In genomic region chr1:27829339-27829960, GRCh38 we compare ENCODE assay signal across 8 cellular contexts. TPM values are rescaled to one million over a fixed set of nuclear protein-coding genes. Genes with fewer than 3 reads are reported as not detected.
DNase-seq lines count a peak whose midpoint lies in the region; ATAC-seq, FAIRE-seq and TF ChIP-seq lines count a peak whose summit lies in the region.
"Not testable (repeated sequence)": the region's sequence is repeated elsewhere in the genome, so short reads cannot be mapped to it uniquely, and the experiment has no call there.

No MANE protein-coding gene starts in this region.

- H3K27ac Mint-ChIP-seq in CD8-positive, alpha-beta memory T cell = peak overlapping the region in 6 of 8 donors; percentile 54 to 99 (median 84)
- H3K27ac Mint-ChIP-seq in T-cell (peak overlapping the region in 1 of 2 donors; percentile 64), osteocyte (ENCODE audit: unreplicated experiment) (peak overlapping the region; percentile 98)
- peak overlapping the region; percentile 98 for H3K27ac Mint-ChIP-seq in activated T-helper 17 cell treated with anti-CD3 and anti-CD28 coated beads, Interleukin-2, amount 50 U/mL, for 72 hours
- not testable (repeated sequence) for H3K27ac Mint-ChIP-seq in dendritic cell treated with granulocyte-macrophage colony-stimulating factor and Interleukin-4, amounts not matched to agents 40 ng/mL and 50 ng/mL, for 4 days

- not testable (repeated sequence) for H3K9me3 ChIP-seq in CD8-positive, alpha-beta memory T cell (ENCODE audit: low read length); Karpas-422 (ENCODE audit: low read length); HepG2 (ENCODE audit: low read length); tibial nerve

- TF ChIP-seq POLR2A in HepG2 (IDR thresholded peaks at IDR 0.05; ENCODE audit: insufficient read depth in 1 of 2, low read depth in 2 of 2, low read length in 2 of 2); tibial nerve (IDR thresholded peaks at IDR 0.05): not testable (repeated sequence)

- not testable (repeated sequence) for TF ChIP-seq CTCF in HepG2 (CRISPR knock-in tag; IDR thresholded peaks at IDR 0.05); osteocyte (IDR thresholded peaks at IDR 0.05); tibial nerve (IDR thresholded peaks at IDR 0.05)

- not testable (repeated sequence) for H3K27me3 ChIP-seq in CD8-positive, alpha-beta memory T cell (ENCODE audit: insufficient read depth, low read length, poor library complexity, severe bottlenecking); Karpas-422 (ENCODE audit: low read length); HepG2 (ENCODE audit: control insufficient read depth in 1 of 2, insufficient read depth in 2 of 2, low read length in 2 of 2); tibial nerve

- peaks cover 39% of the 10 kb centered on the region for H3K79me2 ChIP-seq in Karpas-422 (ENCODE audit: low read length)
- peaks cover 39% of the 10 kb centered on the region for H3K79me2 ChIP-seq in HepG2 (ENCODE audit: insufficient read depth, low read length)

- peak overlapping the region; percentile 91 to 99 (median 94) for H3K4me3 Mint-ChIP-seq in CD8-positive, alpha-beta memory T cell
- peak overlapping the region; percentile 91 to 97 (median 93) for H3K4me3 Mint-ChIP-seq in T-cell
- peak overlapping the region; percentile 95 for H3K4me3 Mint-ChIP-seq in activated T-helper 17 cell treated with anti-CD3 and anti-CD28 coated beads, Interleukin-2, amount 50 U/mL, for 72 hours
- peak overlapping the region; percentile 95 for H3K4me3 Mint-ChIP-seq in dendritic cell treated with granulocyte-macrophage colony-stimulating factor and Interleukin-4, amounts not matched to agents 40 ng/mL and 50 ng/mL, for 4 days
- peak overlapping the region; percentile 93 for H3K4me3 Mint-ChIP-seq in osteocyte (ENCODE audit: unreplicated experiment)

- in situ Hi-C loops in HepG2 (cut with HindIII; ENCODE audit: extremely low pct_ligation_motif_present, low pct_unique_long_range_greater_than_20kb) = not testable (repeated sequence)

- DNase-seq in CD8-positive, alpha-beta memory T cell; Karpas-422; T-cell; HepG2 (ENCODE audit: low spot score); osteocyte (ENCODE audit: extremely low spot score, unreplicated experiment); tibial nerve (ENCODE audit: low spot score in 2 of 2): not testable (repeated sequence)

- H3K4me2 ChIP-seq in Karpas-422 (ENCODE audit: low read depth, low read length, poor library complexity, severe bottlenecking) (peak overlapping the region; percentile 73), HepG2 (ENCODE audit: low read depth, low read length) (peak overlapping the region; percentile 91)

- not testable (repeated sequence) for TF ChIP-seq EP300 in HepG2 (IDR thresholded peaks at IDR 0.05; ENCODE audit: low read depth in 2 of 2, low read length in 2 of 2); HepG2 (CRISPR knock-in tag; IDR thresholded peaks at IDR 0.05; ENCODE audit: borderline replicate concordance); tibial nerve (IDR thresholded peaks at IDR 0.05)

- not testable (repeated sequence) for H3K36me3 ChIP-seq in CD8-positive, alpha-beta memory T cell (ENCODE audit: insufficient read depth, low read length)
- H3K36me3 ChIP-seq in Karpas-422 (ENCODE audit: insufficient read depth, low read length) = peaks cover 18% of the 10 kb centered on the region; the same call in 1 of the 2 replicates
- peaks cover 0 to 17% of the 10 kb centered on the region in 2 experiments; a peak in 2 of 5 replicates for H3K36me3 ChIP-seq in HepG2 (replicated peaks in 1 of 2; ENCODE audit: control insufficient read depth in 1 of 2, insufficient read depth in 2 of 2, low read length in 2 of 2)
- peaks cover 0 to 26% (median 0%) of the 10 kb centered on the region in 3 donors for H3K36me3 ChIP-seq in tibial nerve

- not testable (repeated sequence) for H4K20me1 ChIP-seq in Karpas-422 (ENCODE audit: insufficient read depth, low read depth, low read length); HepG2 (ENCODE audit: insufficient read depth, low read length)

- H3K9me2 ChIP-seq in Karpas-422 (replicated peaks; ENCODE audit: insufficient read depth, low read length) = not testable (repeated sequence)

- intact Hi-C loops in dendritic cell treated with granulocyte-macrophage colony-stimulating factor and Interleukin-4, amounts not matched to agents 40 ng/mL and 50 ng/mL, for 4 days (cut with micrococcal nuclease); HepG2 (cut with micrococcal nuclease; ENCODE audit: unreplicated experiment): not testable (repeated sequence)

- ATAC-seq in T-cell (replicated peaks in 1 of 4); activated T-helper 17 cell treated with anti-CD3 and anti-CD28 coated beads, Interleukin-2, amount 50 U/mL, for 72 hours (replicated peaks); HepG2: not testable (repeated sequence)

- peaks cover 20 to 37% (median 30%) of the 10 kb centered on the region in 3 donors for H3K4me1 Mint-ChIP-seq in CD8-positive, alpha-beta memory T cell
- H3K4me1 Mint-ChIP-seq in T-cell (peaks cover 12 to 33% (median 33%) of the 10 kb centered on the region in 3 donors), osteocyte (ENCODE audit: unreplicated experiment) (peaks cover 24% of the 10 kb centered on the region)
- H3K4me1 Mint-ChIP-seq in activated T-helper 17 cell treated with anti-CD3 and anti-CD28 coated beads, Interleukin-2, amount 50 U/mL, for 72 hours = peaks cover 15% of the 10 kb centered on the region
- peaks cover 17% of the 10 kb centered on the region for H3K4me1 Mint-ChIP-seq in dendritic cell treated with granulocyte-macrophage colony-stimulating factor and Interleukin-4, amounts not matched to agents 40 ng/mL and 50 ng/mL, for 4 days (ENCODE audit: low read depth)

- 22% methylated on average over 4 of the region's 4 CpGs for WGBS in HepG2 (ENCODE audit: low lambda C conversion rate)
- WGBS in tibial nerve, 2 donors = 72 to 78% methylated on average over 4 of the region's 4 CpGs

- H3K27ac ChIP-seq in CD8-positive, alpha-beta memory T cell (ENCODE audit: low read depth, low read length) = peak overlapping the region; percentile 84
- H3K27ac ChIP-seq in Karpas-422 (ENCODE audit: low read length) = peak overlapping the region; percentile 70
- peak overlapping the region; percentile 93 for H3K27ac ChIP-seq in HepG2 (ENCODE audit: extremely low read length, insufficient read depth, low read length)
- H3K27ac ChIP-seq in tibial nerve = peak overlapping the region in 3 of 4 donors; percentile 88 to 96 (median 93)

- peaks cover 26% of the 10 kb centered on the region for H3K4me1 ChIP-seq in CD8-positive, alpha-beta memory T cell (ENCODE audit: insufficient read depth, low read length)
- H3K4me1 ChIP-seq in Karpas-422 (ENCODE audit: low read length) (peaks cover 23% of the 10 kb centered on the region), HepG2 (ENCODE audit: insufficient read depth, low read length) (peaks cover 52% of the 10 kb centered on the region), tibial nerve (peaks cover 0 to 35% (median 12%) of the 10 kb centered on the region in 4 donors)

- FAIRE-seq in HepG2 (lab: Jason Lieb, UNC) = not testable (repeated sequence)

- H2AFZ ChIP-seq in Karpas-422 (ENCODE audit: low read length); HepG2 (ENCODE audit: low read length): not testable (repeated sequence)

- H3K9ac ChIP-seq in Karpas-422 (ENCODE audit: low read length) (peak overlapping the region; percentile 93), HepG2 (ENCODE audit: insufficient read depth, low read depth, low read length) (peak overlapping the region; percentile 95)

- BruUV-seq in HepG2 (replicated peaks; lab: Mats Ljungman, UMichigan) = not testable (repeated sequence)

- CTCF ChIA-PET in CD8-positive, alpha-beta memory T cell (lab: Charles Lee) = interaction anchor here (0.8 to 1.4 kb wide), 2 partner anchors 12 to 158 kb away, joined by 3 to 4 read pairs; partner anchors contain the start of gene IFI6
- CTCF ChIA-PET in T-cell (lab: Charles Lee) = interaction anchor here in 1 of 2 donors (0.6 to 0.7 kb wide), 3 partner anchors 429 to 1085 kb away, joined by 3 to 5 read pairs (median 3); no protein-coding TSS in a partner anchor
- CTCF ChIA-PET in HepG2 (lab: Yijun Ruan, JAX; ENCODE audit: low intra/inter-chr PET ratio, low total read pairs) = not testable (repeated sequence)

- not testable (repeated sequence) for H3K9me3 Mint-ChIP-seq in CD8-positive, alpha-beta memory T cell; T-cell; activated T-helper 17 cell treated with anti-CD3 and anti-CD28 coated beads, Interleukin-2, amount 50 U/mL, for 72 hours; dendritic cell treated with granulocyte-macrophage colony-stimulating factor and Interleukin-4, amounts not matched to agents 40 ng/mL and 50 ng/mL, for 4 days; osteocyte (ENCODE audit: unreplicated experiment)

- not testable (repeated sequence) for H3K27me3 Mint-ChIP-seq in CD8-positive, alpha-beta memory T cell; T-cell; activated T-helper 17 cell treated with anti-CD3 and anti-CD28 coated beads, Interleukin-2, amount 50 U/mL, for 72 hours; dendritic cell treated with granulocyte-macrophage colony-stimulating factor and Interleukin-4, amounts not matched to agents 40 ng/mL and 50 ng/mL, for 4 days; osteocyte (ENCODE audit: unreplicated experiment)

- POLR2A ChIA-PET in CD8-positive, alpha-beta memory T cell (lab: Charles Lee) = interaction anchor here (1.3 kb wide), 1 partner anchor 57 kb away, joined by 11 read pairs; the partner anchor contains the start of gene STX12
- POLR2A ChIA-PET in T-cell (lab: Charles Lee) = interaction anchor here in 1 of 2 donors (0.6 kb wide), 1 partner anchor 400 kb away, joined by 4 read pairs; no protein-coding TSS in a partner anchor
- POLR2A ChIA-PET in HepG2 (lab: Yijun Ruan, JAX) = interaction anchor here (1.5 to 5.8 kb wide), 4 partner anchors 11 to 157 kb away, joined by 6 to 89 read pairs (median 34); partner anchors contain the start of genes FAM76A, IFI6 and STX12

- TF ChIP-seq RAD21 in HepG2 (CRISPR knock-in tag; IDR thresholded peaks at IDR 0.05) = not testable (repeated sequence)

- peak overlapping the region; percentile 6 for H3K4me3 ChIP-seq in CD8-positive, alpha-beta memory T cell (ENCODE audit: low read length)
- H3K4me3 ChIP-seq in Karpas-422 (ENCODE audit: low read length) (peak overlapping the region; percentile 81), HepG2 (replicated peaks in 1 of 3; ENCODE audit: insufficient read depth in 1 of 3, low read depth in 2 of 3, low read length in 3 of 3) (peak overlapping the region; percentile 82 to 98 (median 86)), tibial nerve (peak overlapping the region in 1 of 4 donors; percentile 78)

- H3K36me3 Mint-ChIP-seq in CD8-positive, alpha-beta memory T cell = peaks cover 0 to 30% (median 2%) of the 10 kb centered on the region in 3 donors
- H3K36me3 Mint-ChIP-seq in T-cell; osteocyte (ENCODE audit: unreplicated experiment): not testable (repeated sequence)
- H3K36me3 Mint-ChIP-seq in activated T-helper 17 cell treated with anti-CD3 and anti-CD28 coated beads, Interleukin-2, amount 50 U/mL, for 72 hours (ENCODE audit: low read depth) = peaks cover 40% of the 10 kb centered on the region
- peaks cover 38% of the 10 kb centered on the region for H3K36me3 Mint-ChIP-seq in dendritic cell treated with granulocyte-macrophage colony-stimulating factor and Interleukin-4, amounts not matched to agents 40 ng/mL and 50 ng/mL, for 4 days (ENCODE audit: low read depth)

RNA-seq across cellular contexts. Expression of gene PPP1R8, which starts 1.1 kb away (rescaled TPM):
- 10 to 100 TPM; 66.3 to 70.0 TPM for total RNA-seq in CD8-positive, alpha-beta memory T cell
- polyA plus RNA-seq in CD8-positive, alpha-beta memory T cell = 37.5 TPM
- 38.3 and 48.1 TPM in 2 replicates for total RNA-seq in Karpas-422 (2014; rRNA removed; shearing (Covaris generic); ENCODE audit: low replicate concordance)
- total RNA-seq in T-cell (10 to 100 TPM; 20.5 to 48.1 (median 40.5) TPM), HepG2 (2016; rRNA removed; fragmentation: Illumina TruSeq; extraction: Trizol) (62.2 and 98.1 TPM in 2 replicates), osteocyte (49.5 and 49.6 TPM in 2 replicates), tibial nerve (10 to 100 TPM; 32.0 to 58.2 (median 37.2) TPM)
- 10 to 100 TPM; 41.0 to 57.9 TPM for total RNA-seq in activated T-helper 17 cell treated with anti-CD3 and anti-CD28 coated beads, Interleukin-2, amount 50 U/mL, for 72 hours
- total RNA-seq in HepG2 (2016; cell fraction: cytosol; rRNA removed; fragmentation: Illumina TruSeq; extraction: Trizol; ENCODE audit: low read depth) = 12.8 and 14.3 TPM in 2 replicates
- total RNA-seq in HepG2 (2016; cell fraction: insoluble cytoplasmic fraction; rRNA removed; fragmentation: Illumina TruSeq; extraction: Trizol) = 62.7 and 98.4 TPM in 2 replicates
- 39.3 and 40.1 TPM in 2 replicates for total RNA-seq in HepG2 (2016; cell fraction: membrane; rRNA removed; fragmentation: Illumina TruSeq; extraction: Trizol)
- 25.9 and 28.7 TPM in 2 replicates for total RNA-seq in HepG2 (2016; cell fraction: nucleus; rRNA removed; fragmentation: Illumina TruSeq; extraction: Trizol)
- 35.5 and 38.3 TPM in 2 replicates for polyA plus RNA-seq in HepG2 (2011; rRNA removed)
- polyA plus RNA-seq in HepG2 (2011; cell fraction: cytosol; rRNA removed) = 30.3 and 33.6 TPM in 2 replicates
- 15.4 and 17.5 TPM in 2 replicates for polyA plus RNA-seq in HepG2 (2011; cell fraction: nucleus; rRNA removed)
- polyA plus RNA-seq in HepG2 (2012) = 26.0 and 27.6 TPM in 2 replicates
- 6.0 and 6.1 TPM in 2 replicates for polyA plus RNA-seq in HepG2 (2016; cell fraction: cytosol; fragmentation: Illumina TruSeq; extraction: Trizol; ENCODE audit: low read depth)
- polyA plus RNA-seq in HepG2 (2016; cell fraction: insoluble cytoplasmic fraction; fragmentation: Illumina TruSeq; extraction: Trizol; ENCODE audit: low read depth) = 85.3 and 95.4 TPM in 2 replicates
- polyA plus RNA-seq in HepG2 (2016; cell fraction: membrane; fragmentation: Illumina TruSeq; extraction: Trizol; ENCODE audit: low read depth) = 21.0 and 21.2 TPM in 2 replicates
- polyA plus RNA-seq in HepG2 (2016; cell fraction: nucleus; fragmentation: Illumina TruSeq; extraction: Trizol; ENCODE audit: insufficient read depth, low read depth) = 38.0 and 42.7 TPM in 2 replicates
- polyA minus RNA-seq in HepG2 (2011; rRNA and poly(A)+ RNA removed; ENCODE audit: low replicate concordance) = 75.2 and 154 TPM in 2 replicates
- polyA minus RNA-seq in HepG2 (2011; cell fraction: cytosol; rRNA and poly(A)+ RNA removed) = 25.6 and 26.0 TPM in 2 replicates
- 15.5 and 16.3 TPM in 2 replicates for polyA minus RNA-seq in HepG2 (2011; cell fraction: nucleus; rRNA and poly(A)+ RNA removed)

RNA-seq across cellular contexts. Expression of gene THEMIS2, which starts 42.9 kb away (rescaled TPM):
- total RNA-seq in CD8-positive, alpha-beta memory T cell = 10 to 100 TPM; 12.4 to 15.6 TPM
- polyA plus RNA-seq in CD8-positive, alpha-beta memory T cell = 63.3 TPM
- total RNA-seq in Karpas-422 (2014; rRNA removed; shearing (Covaris generic); ENCODE audit: low replicate concordance) = 8.7 and 9.2 TPM in 2 replicates
- total RNA-seq in T-cell = 100 to 1,000 TPM in 2 of 5 donors, 10 to 100 TPM in 3; 39.0 to 124 (median 94.8) TPM
- 10 to 100 TPM; 32.0 to 62.8 TPM for total RNA-seq in activated T-helper 17 cell treated with anti-CD3 and anti-CD28 coated beads, Interleukin-2, amount 50 U/mL, for 72 hours
- 0.38 and 0.46 TPM in 2 replicates for total RNA-seq in HepG2 (2016; rRNA removed; fragmentation: Illumina TruSeq; extraction: Trizol)
- not detected in 2 replicates for total RNA-seq in HepG2 (2016; cell fraction: cytosol; rRNA removed; fragmentation: Illumina TruSeq; extraction: Trizol; ENCODE audit: low read depth)
- total RNA-seq in HepG2 (2016; cell fraction: insoluble cytoplasmic fraction; rRNA removed; fragmentation: Illumina TruSeq; extraction: Trizol) = 0.52 and 0.74 TPM in 2 replicates
- 0.28 and 0.31 TPM in 2 replicates for total RNA-seq in HepG2 (2016; cell fraction: membrane; rRNA removed; fragmentation: Illumina TruSeq; extraction: Trizol)
- total RNA-seq in HepG2 (2016; cell fraction: nucleus; rRNA removed; fragmentation: Illumina TruSeq; extraction: Trizol) = 0.25 and 0.43 TPM in 2 replicates
- 1.2 and 1.5 TPM in 2 replicates for polyA plus RNA-seq in HepG2 (2011; rRNA removed)
- 0.77 and 0.78 TPM in 2 replicates for polyA plus RNA-seq in HepG2 (2011; cell fraction: cytosol; rRNA removed)
- polyA plus RNA-seq in HepG2 (2011; cell fraction: nucleus; rRNA removed) = 1.5 and 1.7 TPM in 2 replicates
- polyA plus RNA-seq in HepG2 (2012) = 0.43 and 0.49 TPM in 2 replicates
- 0.17 and 0.21 TPM in 2 replicates for polyA plus RNA-seq in HepG2 (2016; cell fraction: cytosol; fragmentation: Illumina TruSeq; extraction: Trizol; ENCODE audit: low read depth)
- polyA plus RNA-seq in HepG2 (2016; cell fraction: insoluble cytoplasmic fraction; fragmentation: Illumina TruSeq; extraction: Trizol; ENCODE audit: low read depth) = 0.22 and 0.42 TPM in 2 replicates
- not detected in 2 replicates for polyA plus RNA-seq in HepG2 (2016; cell fraction: membrane; fragmentation: Illumina TruSeq; extraction: Trizol; ENCODE audit: low read depth)
- 0.95 and 2.0 TPM in 2 replicates for polyA plus RNA-seq in HepG2 (2016; cell fraction: nucleus; fragmentation: Illumina TruSeq; extraction: Trizol; ENCODE audit: insufficient read depth, low read depth)
- polyA minus RNA-seq in HepG2 (2011; rRNA and poly(A)+ RNA removed; ENCODE audit: low replicate concordance) = 1.1 and 4.7 TPM in 2 replicates
- 0.89 and 1.1 TPM in 2 replicates for polyA minus RNA-seq in HepG2 (2011; cell fraction: cytosol; rRNA and poly(A)+ RNA removed)
- 1.4 and 2.4 TPM in 2 replicates for polyA minus RNA-seq in HepG2 (2011; cell fraction: nucleus; rRNA and poly(A)+ RNA removed)
- total RNA-seq in osteocyte = 3.7 and 4.0 TPM in 2 replicates
- 10 to 100 TPM; 13.2 to 50.7 (median 23.7) TPM for total RNA-seq in tibial nerve

RNA-seq across cellular contexts. Expression of gene STX12, which starts 56.4 kb away (rescaled TPM):
- 10 to 100 TPM; 21.3 to 23.4 TPM for total RNA-seq in CD8-positive, alpha-beta memory T cell
- polyA plus RNA-seq in CD8-positive, alpha-beta memory T cell = 18.8 TPM
- 27.9 and 39.9 TPM in 2 replicates for total RNA-seq in Karpas-422 (2014; rRNA removed; shearing (Covaris generic); ENCODE audit: low replicate concordance)
- total RNA-seq in T-cell (10 to 100 TPM; 21.2 to 31.4 (median 27.4) TPM), HepG2 (2016; rRNA removed; fragmentation: Illumina TruSeq; extraction: Trizol) (16.3 and 19.7 TPM in 2 replicates), osteocyte (40.5 and 44.5 TPM in 2 replicates), tibial nerve (10 to 100 TPM; 51.6 to 71.0 (median 66.9) TPM)
- 10 to 100 TPM; 39.1 to 50.7 TPM for total RNA-seq in activated T-helper 17 cell treated with anti-CD3 and anti-CD28 coated beads, Interleukin-2, amount 50 U/mL, for 72 hours
- 3.5 and 6.0 TPM in 2 replicates for total RNA-seq in HepG2 (2016; cell fraction: cytosol; rRNA removed; fragmentation: Illumina TruSeq; extraction: Trizol; ENCODE audit: low read depth)
- 15.4 and 19.3 TPM in 2 replicates for total RNA-seq in HepG2 (2016; cell fraction: insoluble cytoplasmic fraction; rRNA removed; fragmentation: Illumina TruSeq; extraction: Trizol)
- 9.4 and 9.7 TPM in 2 replicates for total RNA-seq in HepG2 (2016; cell fraction: membrane; rRNA removed; fragmentation: Illumina TruSeq; extraction: Trizol)
- total RNA-seq in HepG2 (2016; cell fraction: nucleus; rRNA removed; fragmentation: Illumina TruSeq; extraction: Trizol) = 10.7 and 14.4 TPM in 2 replicates
- 6.3 and 9.0 TPM in 2 replicates for polyA plus RNA-seq in HepG2 (2011; rRNA removed)
- 3.5 and 5.7 TPM in 2 replicates for polyA plus RNA-seq in HepG2 (2011; cell fraction: cytosol; rRNA removed)
- polyA plus RNA-seq in HepG2 (2011; cell fraction: nucleus; rRNA removed) = 8.7 and 14.1 TPM in 2 replicates
- polyA plus RNA-seq in HepG2 (2012) = 11.4 and 13.1 TPM in 2 replicates
- polyA plus RNA-seq in HepG2 (2016; cell fraction: cytosol; fragmentation: Illumina TruSeq; extraction: Trizol; ENCODE audit: low read depth) = 1.6 and 1.8 TPM in 2 replicates
- 18.0 and 18.9 TPM in 2 replicates for polyA plus RNA-seq in HepG2 (2016; cell fraction: insoluble cytoplasmic fraction; fragmentation: Illumina TruSeq; extraction: Trizol; ENCODE audit: low read depth)
- 4.6 and 5.0 TPM in 2 replicates for polyA plus RNA-seq in HepG2 (2016; cell fraction: membrane; fragmentation: Illumina TruSeq; extraction: Trizol; ENCODE audit: low read depth)
- 21.7 and 23.0 TPM in 2 replicates for polyA plus RNA-seq in HepG2 (2016; cell fraction: nucleus; fragmentation: Illumina TruSeq; extraction: Trizol; ENCODE audit: insufficient read depth, low read depth)
- polyA minus RNA-seq in HepG2 (2011; rRNA and poly(A)+ RNA removed; ENCODE audit: low replicate concordance) = 1.8 and 4.2 TPM in 2 replicates
- 4.3 and 9.0 TPM in 2 replicates for polyA minus RNA-seq in HepG2 (2011; cell fraction: cytosol; rRNA and poly(A)+ RNA removed)
- polyA minus RNA-seq in HepG2 (2011; cell fraction: nucleus; rRNA and poly(A)+ RNA removed) = 14.3 and 21.3 TPM in 2 replicates
